ENCODE assay signal across 9 cellular contexts in the genomic region with DNA sequence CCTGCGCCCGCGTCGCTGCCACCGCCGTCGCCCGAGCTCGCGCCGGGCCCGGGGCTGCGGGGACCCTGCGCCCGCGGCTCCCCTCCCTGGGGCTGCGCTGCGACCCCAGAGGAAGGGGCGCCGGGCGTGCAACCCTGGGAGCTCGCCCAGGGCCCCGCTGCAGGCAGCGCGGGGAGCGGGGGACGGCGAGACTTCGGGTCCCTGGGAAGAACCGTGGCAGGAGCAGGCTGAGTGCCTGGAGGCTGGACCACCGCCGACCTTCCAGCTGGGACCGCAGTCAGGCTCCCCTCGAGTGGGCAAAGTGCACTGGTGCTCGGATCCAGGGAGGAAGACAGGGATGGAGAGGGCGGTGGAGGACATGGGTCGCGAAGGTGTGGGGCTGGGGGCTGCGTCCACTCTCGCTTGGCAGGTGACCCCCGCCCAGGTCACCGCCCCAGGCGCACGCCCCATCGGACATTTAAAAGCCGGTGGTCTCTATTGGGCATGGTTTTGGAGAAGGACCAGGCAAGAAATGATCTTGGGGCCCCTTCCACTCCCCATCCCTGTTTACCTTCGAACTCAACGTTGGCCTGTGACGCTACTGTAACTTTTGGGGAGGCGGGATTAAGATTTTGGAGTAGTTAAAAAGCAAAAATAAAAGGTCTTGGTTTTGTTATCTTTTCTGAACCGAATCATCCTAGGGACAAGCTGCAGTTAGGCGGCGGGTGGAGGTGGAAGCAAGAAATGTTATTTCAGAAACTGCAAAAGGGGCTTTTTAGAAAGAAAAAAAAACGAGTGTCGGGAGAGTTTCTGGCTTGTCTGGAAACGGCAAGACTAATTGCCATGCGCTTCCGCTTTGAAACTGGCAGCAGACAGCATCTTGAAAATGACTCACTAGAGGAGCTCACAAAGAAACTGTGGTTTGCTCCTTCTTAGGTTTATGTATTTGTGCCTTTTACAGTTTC. TPM values are rescaled to one million over a fixed set of nuclear protein-coding genes. Genes with fewer than 3 reads are reported as not detected.
DNase-seq lines count a peak whose midpoint lies in the region; ATAC-seq, FAIRE-seq and TF ChIP-seq lines count a peak whose summit lies in the region.
"Had no signal": no experiment of that assay in that cellular context is flagged by ENCODE, and none has a peak within 500 bp of the region (broad histone marks: within the 10 kb centered on the region; RNA-seq: fewer than 3 reads in every experiment).

No MANE protein-coding gene starts in this region.

- H3K4me3 Mint-ChIP-seq in T-helper 17 cell = peak overlapping the region; percentile 91
- H3K4me3 Mint-ChIP-seq in astrocyte (ENCODE audit: unreplicated experiment) = peak overlapping the region; percentile 99

- H3K79me2 ChIP-seq in astrocyte (ENCODE audit: insufficient read depth, low read length) (peaks cover 49% of the 10 kb centered on the region), hepatocyte (peaks cover 25% of the 10 kb centered on the region)

- H3K9ac ChIP-seq in astrocyte (ENCODE audit: low read length) = peak overlapping the region; percentile 99

- no peaks in the 10 kb centered on the region for H3K27me3 Mint-ChIP-seq in T-helper 17 cell
- H3K27me3 Mint-ChIP-seq in astrocyte (ENCODE audit: low read depth, unreplicated experiment) = no peaks in the 10 kb centered on the region

- no peaks in the 10 kb centered on the region for H3K9me2 ChIP-seq in hepatocyte (replicated peaks; ENCODE audit: insufficient read depth)

- H4K20me1 ChIP-seq in astrocyte (ENCODE audit: insufficient read depth, low read length) (no peaks in the 10 kb centered on the region), hepatocyte (ENCODE audit: insufficient read depth, poor library complexity, severe bottlenecking) (no peaks in the 10 kb centered on the region)

- peak overlapping the region; percentile 100 for H3K27ac ChIP-seq in astrocyte (ENCODE audit: low read depth, low read length)
- peak overlapping the region; percentile 92 for H3K27ac ChIP-seq in hepatocyte

- FAIRE-seq in astrocyte (lab: Jason Lieb, UNC) = peak; percentile 84
- FAIRE-seq: islet of Langerhans had no signal

- H3K4me2 ChIP-seq in astrocyte (ENCODE audit: low read length) (peak overlapping the region; percentile 99), hepatocyte (peak overlapping the region; percentile 98)

- H3K36me3 ChIP-seq in astrocyte (ENCODE audit: insufficient read depth, low read length) = no peaks in the 10 kb centered on the region
- no peaks in the 10 kb centered on the region for H3K36me3 ChIP-seq in hepatocyte (replicated peaks; ENCODE audit: insufficient read depth, low read depth)

- peaks cover 30% of the 10 kb centered on the region for H3K4me1 ChIP-seq in astrocyte (ENCODE audit: insufficient read depth, low read length)
- peaks cover 7% of the 10 kb centered on the region for H3K4me1 ChIP-seq in hepatocyte (ENCODE audit: insufficient read depth)

- DNase-seq in DMS53 (lab: John Stamatoyannopoulos, UW) (peak; percentile 72), HS-5 (ENCODE audit: low read depth) (peak; percentile 63), T-helper 17 cell (peak; percentile 45 to 70 (median 55)), astrocyte (ENCODE audit: low read depth) (peak; percentile 92), hepatocyte (ENCODE audit: low spot score) (peak; percentile 76), skeletal muscle cell (ENCODE audit: low read depth) (peak; percentile 71), NCI-H1436 treated with DMSO at 0.1 percent for 48 hours (lab: John Stamatoyannopoulos, UW) (no peak)

- H3K36me3 Mint-ChIP-seq in T-helper 17 cell (ENCODE audit: low read depth) = peaks cover 6% of the 10 kb centered on the region
- H3K36me3 Mint-ChIP-seq in astrocyte (ENCODE audit: low read depth, unreplicated experiment) = no peaks in the 10 kb centered on the region

- H3K27ac Mint-ChIP-seq in T-helper 17 cell = peak overlapping the region; percentile 100
- peak overlapping the region; percentile 99 for H3K27ac Mint-ChIP-seq in astrocyte (ENCODE audit: unreplicated experiment)

- no peak for TF ChIP-seq CTCF in astrocyte (IDR thresholded peaks at IDR 0.05; ENCODE audit: insufficient read depth, low read depth, low read length)
- TF ChIP-seq CTCF in hepatocyte (IDR thresholded peaks at IDR 0.05; ENCODE audit: poor library complexity) = no peak

- WGBS in hepatocyte (ENCODE audit: low lambda C conversion rate, missing lambda C conversion rate) = 1% methylated on average over 31 of the region's 58 CpGs

- H3K9me3 ChIP-seq in T-helper 17 cell (ENCODE audit: control insufficient read depth, low read length, poor library complexity, severe bottlenecking) (no peaks in the 10 kb centered on the region), astrocyte (ENCODE audit: insufficient read depth, low read depth, low read length) (no peaks in the 10 kb centered on the region), hepatocyte (ENCODE audit: low read depth) (no peaks in the 10 kb centered on the region)

- no peak overlapping the region for H2AFZ ChIP-seq in astrocyte (ENCODE audit: low read depth, low read length)
- H2AFZ ChIP-seq in hepatocyte = peak overlapping the region; percentile 83

- peaks cover under 1% of the 10 kb centered on the region for H3K9me3 Mint-ChIP-seq in astrocyte (ENCODE audit: unreplicated experiment)

- peaks cover 37% of the 10 kb centered on the region for H3K4me1 Mint-ChIP-seq in T-helper 17 cell
- H3K4me1 Mint-ChIP-seq in astrocyte (ENCODE audit: low read depth, unreplicated experiment) = peaks cover 23% of the 10 kb centered on the region

- H3K27me3 ChIP-seq in astrocyte (ENCODE audit: insufficient read depth, low read length) = no peaks in the 10 kb centered on the region
- H3K27me3 ChIP-seq in hepatocyte = no peaks in the 10 kb centered on the region

- ATAC-seq in GM21390 (IDR thresholded peaks at IDR 0.05; ENCODE audit: unreplicated experiment) = peak; percentile 69
- ATAC-seq in T-helper 17 cell = peak; percentile 73

- peak overlapping the region; percentile 94 for H3K4me3 ChIP-seq in astrocyte (ENCODE audit: insufficient read depth, low read depth, low read length)
- peak overlapping the region; percentile 88 for H3K4me3 ChIP-seq in hepatocyte
- peak overlapping the region; percentile 94 for H3K4me3 ChIP-seq in skeletal muscle cell (ENCODE audit: low read depth, low read length)

RNA-seq across cellular contexts. Expression of a gene that starts 1.0 kb away (rescaled TPM):
- 10 to 100 TPM; 68.8 to 71.2 TPM for total RNA-seq in T-helper 17 cell
- 54.8 and 62.7 TPM in 2 replicates for total RNA-seq in astrocyte
- 10.6 and 12.1 TPM in 2 replicates for total RNA-seq in hepatocyte
- 12.9 and 13.4 TPM in 2 replicates for polyA plus RNA-seq in hepatocyte
